In genomic region chrX:130228871-130229270, GRCh38 we compare ENCODE assay signal across 22 cellular contexts. TPM values are rescaled to one million over a fixed set of nuclear protein-coding genes. Genes with fewer than 3 reads are reported as not detected.
DNase-seq lines count a peak whose midpoint lies in the region; ATAC-seq, FAIRE-seq and TF ChIP-seq lines count a peak whose summit lies in the region.
"Had no signal": no experiment of that assay in that cellular context is flagged by ENCODE, and none has a peak within 500 bp of the region (broad histone marks: within the 10 kb centered on the region; RNA-seq: fewer than 3 reads in every experiment).

No MANE protein-coding gene starts in this region.

- peak; percentile 71 for FAIRE-seq in GM19239 (lab: Jason Lieb, UNC)
- peak; percentile 17 for FAIRE-seq in astrocyte (lab: Jason Lieb, UNC)
- FAIRE-seq: A204.1, G401.6, K562 had no signal

- H3K9me3 Mint-ChIP-seq in astrocyte (ENCODE audit: unreplicated experiment), result no peaks in the 10 kb centered on the region
- no peaks in the 10 kb centered on the region for H3K9me3 Mint-ChIP-seq in activated naive CD4-positive, alpha-beta T cell treated with anti-CD3 and anti-CD28 coated beads, Interleukin-2, amount 10 ng/mL, durations not matched to agents 7 days and 5 days
- H3K9me3 Mint-ChIP-seq: CD8-positive, alpha-beta memory T cell had no signal

- no peak overlapping the region for H3K27ac Mint-ChIP-seq in astrocyte (ENCODE audit: unreplicated experiment)
- H3K27ac Mint-ChIP-seq in activated naive CD4-positive, alpha-beta T cell treated with anti-CD3 and anti-CD28 coated beads, Interleukin-2, amount 10 ng/mL, durations not matched to agents 7 days and 5 days, result no peak overlapping the region
- H3K27ac Mint-ChIP-seq: CD4-positive, CD25-positive, alpha-beta regulatory T cell; CD8-positive, alpha-beta memory T cell had no signal

- no peak overlapping the region for H2AFZ ChIP-seq in astrocyte (ENCODE audit: low read depth, low read length)
- H2AFZ ChIP-seq: GM23248 had no signal

- H3K9ac ChIP-seq in astrocyte (ENCODE audit: low read length), result no peak overlapping the region
- H3K9ac ChIP-seq: GM23248 had no signal

- H3K9me3 ChIP-seq in astrocyte (ENCODE audit: insufficient read depth, low read depth, low read length), result no peaks in the 10 kb centered on the region
- no peaks in the 10 kb centered on the region for H3K9me3 ChIP-seq in left ventricle myocardium inferior (replicated peaks)
- H3K9me3 ChIP-seq: BE2C, HAP-1 had no signal

- H3K4me1 Mint-ChIP-seq in astrocyte (ENCODE audit: low read depth, unreplicated experiment), result no peaks in the 10 kb centered on the region
- H3K4me1 Mint-ChIP-seq in activated naive CD4-positive, alpha-beta T cell treated with anti-CD3 and anti-CD28 coated beads, Interleukin-2, amount 10 ng/mL, durations not matched to agents 7 days and 5 days, result no peaks in the 10 kb centered on the region
- H3K4me1 Mint-ChIP-seq: CD8-positive, alpha-beta memory T cell had no signal

- H3K27ac ChIP-seq in astrocyte (ENCODE audit: low read depth, low read length) (no peak overlapping the region), left ventricle myocardium inferior (replicated peaks) (no peak overlapping the region)
- H3K27ac ChIP-seq: GM23248, HL-60 had no signal

- H3K4me3 Mint-ChIP-seq in astrocyte (ENCODE audit: unreplicated experiment), result no peak overlapping the region
- no peak overlapping the region for H3K4me3 Mint-ChIP-seq in activated naive CD4-positive, alpha-beta T cell treated with anti-CD3 and anti-CD28 coated beads, Interleukin-2, amount 10 ng/mL, durations not matched to agents 7 days and 5 days
- H3K4me3 Mint-ChIP-seq: CD8-positive, alpha-beta memory T cell had no signal

- no peak overlapping the region for H3K4me2 ChIP-seq in astrocyte (ENCODE audit: low read length)

- intact Hi-C loops in left ventricle myocardium inferior (cut with micrococcal nuclease), result no loop called here

- H3K4me1 ChIP-seq in astrocyte (ENCODE audit: insufficient read depth, low read length) (no peaks in the 10 kb centered on the region), left ventricle myocardium inferior (no peaks in the 10 kb centered on the region)
- H3K4me1 ChIP-seq: BE2C had no signal

- H3K36me3 ChIP-seq in astrocyte (ENCODE audit: insufficient read depth, low read length), result peaks cover 14% of the 10 kb centered on the region
- H3K36me3 ChIP-seq in left ventricle myocardium inferior, result peaks cover 21% of the 10 kb centered on the region

- H3K27me3 ChIP-seq in astrocyte (ENCODE audit: insufficient read depth, low read length), result no peaks in the 10 kb centered on the region
- no peaks in the 10 kb centered on the region for H3K27me3 ChIP-seq in left ventricle myocardium inferior (ENCODE audit: low read depth)
- H3K27me3 ChIP-seq: BE2C had no signal

- no peaks in the 10 kb centered on the region for H4K20me1 ChIP-seq in astrocyte (ENCODE audit: insufficient read depth, low read length)

- H3K36me3 Mint-ChIP-seq in astrocyte (ENCODE audit: low read depth, unreplicated experiment), result no peaks in the 10 kb centered on the region
- H3K36me3 Mint-ChIP-seq in activated naive CD4-positive, alpha-beta T cell treated with anti-CD3 and anti-CD28 coated beads, Interleukin-2, amount 10 ng/mL, durations not matched to agents 7 days and 5 days, result peaks cover 23% of the 10 kb centered on the region

- DNase-seq in GM19239 (ENCODE audit: insufficient read length, low spot score) (no peak), LHCN-M2 (ENCODE audit: low read depth) (peak; percentile 44), astrocyte (ENCODE audit: low read depth) (no peak), myocyte (ENCODE audit: low read depth) (peak; percentile 60), left ventricle myocardium inferior (no peak), kidney tubule cell (ENCODE audit: low spot score) (no peak)
- DNase-seq in activated naive CD4-positive, alpha-beta T cell treated with anti-CD3 and anti-CD28 coated beads, Interleukin-2, amount 10 ng/mL, durations not matched to agents 7 days and 5 days, result no peak
- DNase-seq: ACHN; BE2C; CD4-positive, CD25-positive, alpha-beta regulatory T cell; CD8-positive, alpha-beta memory T cell; COR-L47; DMS 273 treated with DMSO at 0.1 percent for 48 hours; DMS53; GM23248 had no signal

- TF ChIP-seq CTCF in astrocyte (IDR thresholded peaks at IDR 0.05; ENCODE audit: insufficient read depth, low read depth, low read length), result no peak
- no peak for TF ChIP-seq CTCF in left ventricle myocardium inferior (IDR thresholded peaks at IDR 0.05; ENCODE audit: borderline replicate concordance)

- no peaks in the 10 kb centered on the region for H3K79me2 ChIP-seq in astrocyte (ENCODE audit: insufficient read depth, low read length)

- H3K4me3 ChIP-seq in astrocyte (ENCODE audit: insufficient read depth, low read depth, low read length), result no peak overlapping the region
- H3K4me3 ChIP-seq in left ventricle myocardium inferior, result no peak overlapping the region
- H3K4me3 ChIP-seq: GM23248, HAP-1, K562 had no signal

- H3K27me3 Mint-ChIP-seq in astrocyte (ENCODE audit: low read depth, unreplicated experiment), result no peaks in the 10 kb centered on the region
- H3K27me3 Mint-ChIP-seq in activated naive CD4-positive, alpha-beta T cell treated with anti-CD3 and anti-CD28 coated beads, Interleukin-2, amount 10 ng/mL, durations not matched to agents 7 days and 5 days, result no peaks in the 10 kb centered on the region
- H3K27me3 Mint-ChIP-seq: CD4-positive, CD25-positive, alpha-beta regulatory T cell had no signal

- CTCF ChIA-PET in activated naive CD4-positive, alpha-beta T cell treated with anti-CD3 and anti-CD28 coated beads, Interleukin-2, amount 10 ng/mL, durations not matched to agents 7 days and 5 days (lab: Charles Lee), result interaction anchor here (0.6 kb wide), 1 partner anchor 304 kb away, joined by 3 read pairs; no protein-coding TSS in a partner anchor

- no peak for ATAC-seq in GM21526 (IDR thresholded peaks at IDR 0.05; ENCODE audit: low FRiP score, unreplicated experiment)
- ATAC-seq: K562 had no signal

RNA-seq across cellular contexts. Expression of gene ZNF280C, which starts 39.8 kb away (rescaled TPM):
- total RNA-seq in LHCN-M2 (2014; rRNA removed) (6.2 and 7.7 TPM in 2 replicates), astrocyte (7.3 and 7.8 TPM in 2 replicates), myocyte (8.7 and 10.1 TPM in 2 replicates), left ventricle myocardium inferior (1.5 TPM)
- polyA plus RNA-seq in LHCN-M2 (2012), result 1.2 TPM
- polyA plus RNA-seq in myocyte (2012), result 1.2 TPM

RNA-seq across cellular contexts. Expression of gene RAB33A, which starts 57.1 kb away (rescaled TPM):
- 0.71 TPM in 1 of 2 replicates, not detected in the other for total RNA-seq in LHCN-M2 (2014; rRNA removed)
- polyA plus RNA-seq in LHCN-M2 (2012), result 0.26 TPM
- total RNA-seq in astrocyte, result 1.7 and 1.9 TPM in 2 replicates
- total RNA-seq in myocyte, result 0.29 TPM in 1 of 2 replicates, not detected in the other
- 0.91 TPM for polyA plus RNA-seq in myocyte (2012)
- total RNA-seq in left ventricle myocardium inferior, result 0.41 TPM
- total RNA-seq: H4 had no signal

Comparison
In these comparisons a context has a peak if more than half of its experiments do, and no peak if none do; other contexts are left out.
1. DNase-seq: peak in LHCN-M2 (single experiment) and myocyte (single experiment); none in GM19239 (single experiment), astrocyte (single experiment), activated naive CD4-positive, alpha-beta T cell treated with anti-CD3 and anti-CD28 coated beads, Interleukin-2, amount 10 ng/mL, durations not matched to agents 7 days and 5 days (single experiment), left ventricle myocardium inferior (single experiment) and kidney tubule cell (single experiment).